26 cellular contexts compared by ENCODE assay signal in genomic region chr6:142300302-142300701, GRCh38. TPM values are rescaled to one million over a fixed set of nuclear protein-coding genes. Genes with fewer than 3 reads are reported as not detected.
A peak's percentile ranks its signal among the peaks of the same experiment; 100 is the strongest.
DNase-seq lines count a peak whose midpoint lies in the region; ATAC-seq, FAIRE-seq and TF ChIP-seq lines count a peak whose summit lies in the region.
"Had no signal": no experiment of that assay in that cellular context is flagged by ENCODE, and none has a peak within 500 bp of the region (broad histone marks: within the 10 kb centered on the region; RNA-seq: fewer than 3 reads in every experiment).

No MANE protein-coding gene starts in this region.

- POLR2A ChIA-PET in MCF 10A (lab: Yijun Ruan, JAX) (interaction anchor here (0.8 to 6.3 kb wide), 15 partner anchors 10 to 153 kb away, joined by 3 to 102 read pairs (median 11); partner anchors contain the start of genes NMBR and VTA1), Panc1 (lab: Charles Lee) (interaction anchor here (0.8 to 1.5 kb wide), 3 partner anchors 10 to 36 kb away, joined by 3 to 4 read pairs (median 4); no protein-coding TSS in a partner anchor)

- peak overlapping the region; percentile 87 for H3K4me3 Mint-ChIP-seq in MCF 10A (ENCODE audit: unreplicated experiment)
- no peak overlapping the region for H3K4me3 Mint-ChIP-seq in activated naive CD4-positive, alpha-beta T cell treated with anti-CD3 and anti-CD28 coated beads, Interleukin-2, amount 10 ng/mL, durations not matched to agents 7 days and 5 days

- TF ChIP-seq CTCF in MCF 10A (IDR thresholded peaks at IDR 0.05; ENCODE audit: unreplicated experiment) (no peak), breast epithelium (IDR thresholded peaks at IDR 0.05) (no peak), Panc1 (IDR thresholded peaks at IDR 0.05) (no peak), foreskin keratinocyte (conservative IDR thresholded peaks at IDR 0.05) (no peak), kidney (IDR thresholded peaks at IDR 0.05; ENCODE audit: borderline replicate concordance, extremely low read depth, insufficient read depth) (no peak), uterus (IDR thresholded peaks at IDR 0.05) (no peak)

- no peak for TF ChIP-seq POLR2A in breast epithelium (IDR thresholded peaks at IDR 0.05)
- no peak for TF ChIP-seq POLR2A in uterus (IDR thresholded peaks at IDR 0.05)

- H3K9ac ChIP-seq in kidney (ENCODE audit: low read length in 2 of 2) = no peak overlapping the region

- H3K4me3 ChIP-seq in breast epithelium = no peak overlapping the region
- H3K4me3 ChIP-seq in Panc1 (ENCODE audit: low read depth in 2 of 2, low read length in 2 of 2) = no peak overlapping the region; a peak in 1 of 4 replicates
- no peak overlapping the region for H3K4me3 ChIP-seq in thymus (ENCODE audit: low read length)
- no peak overlapping the region for H3K4me3 ChIP-seq in kidney (ENCODE audit: low read length in 2 of 2)
- no peak overlapping the region for H3K4me3 ChIP-seq in uterus
- H3K4me3 ChIP-seq: GM12878, K562 had no signal

- no peak for FAIRE-seq in kidney (lab: Jason Lieb, UNC)
- FAIRE-seq: GM12878, K562, TTC549 had no signal

- no peak for DNase-seq in MCF 10A (ENCODE audit: unreplicated experiment)
- no peak for DNase-seq in breast epithelium (ENCODE audit: low spot score in 2 of 2)
- DNase-seq in Panc1 (ENCODE audit: low read depth, low spot score) = no peak
- DNase-seq in foreskin keratinocyte = no peak
- DNase-seq in kidney = no peak
- no peak for DNase-seq in activated naive CD4-positive, alpha-beta T cell treated with anti-CD3 and anti-CD28 coated beads, Interleukin-2, amount 10 ng/mL, durations not matched to agents 7 days and 5 days
- DNase-seq in uterus = no peak
- DNase-seq: activated CD4-positive, alpha-beta memory T cell treated with anti-CD3 and anti-CD28 coated beads for 36 hours; DND-41; effector memory CD8-positive, alpha-beta T cell; glutamatergic neuron; naive B cell; NCI-H1436; NCI-H446; occipital lobe; OCI-M1; SHP77 treated with DMSO at 0.1 percent for 48 hours; stimulated activated CD4-positive, alpha-beta T cell treated with anti-CD3 and anti-CD28 coated beads, Interleukin-2, amount 100 ng/mL, for 24 hours had no signal

- H3K4me1 ChIP-seq in breast epithelium (no peaks in the 10 kb centered on the region), Panc1 (ENCODE audit: control insufficient read depth, insufficient read depth, low read length) (peaks cover 21% of the 10 kb centered on the region), foreskin keratinocyte (peaks cover 34% of the 10 kb centered on the region), thymus (ENCODE audit: control insufficient read depth, insufficient read depth, low read length) (peaks cover 4% of the 10 kb centered on the region), kidney (ENCODE audit: control insufficient read depth in 1 of 2, insufficient read depth in 1 of 2, low read depth in 1 of 2, low read length in 2 of 2) (no peaks in the 10 kb centered on the region), uterus (peaks cover 0 to 5% of the 10 kb centered on the region in 2 donors)
- H3K4me1 ChIP-seq: adrenal gland had no signal

- in situ Hi-C loops in Panc1 (cut with HindIII; ENCODE audit: low pct_unique_long_range_greater_than_20kb, low sequenced_read_pairs) = no loop called here

- CTCF ChIA-PET in MCF 10A (lab: Yijun Ruan, JAX) = interaction anchor here (0.6 to 2.3 kb wide), 12 partner anchors 8 to 162 kb away, joined by 3 to 13 read pairs (median 4); no protein-coding TSS in a partner anchor
- CTCF ChIA-PET in Panc1 (lab: Charles Lee) = interaction anchor here (0.7 to 1.4 kb wide), 3 partner anchors 24 to 144 kb away, joined by 4 to 6 read pairs (median 4); no protein-coding TSS in a partner anchor
- CTCF ChIA-PET in activated naive CD4-positive, alpha-beta T cell treated with anti-CD3 and anti-CD28 coated beads, Interleukin-2, amount 10 ng/mL, durations not matched to agents 7 days and 5 days (lab: Charles Lee) = interaction anchor here (0.9 to 1.2 kb wide), 3 partner anchors 14 to 87 kb away, joined by 3 read pairs; no protein-coding TSS in a partner anchor

- no peaks in the 10 kb centered on the region for H3K36me3 Mint-ChIP-seq in MCF 10A (ENCODE audit: insufficient read depth, unreplicated experiment)
- no peaks in the 10 kb centered on the region for H3K36me3 Mint-ChIP-seq in activated naive CD4-positive, alpha-beta T cell treated with anti-CD3 and anti-CD28 coated beads, Interleukin-2, amount 10 ng/mL, durations not matched to agents 7 days and 5 days
- H3K36me3 Mint-ChIP-seq: activated CD4-positive, alpha-beta memory T cell treated with anti-CD3 and anti-CD28 coated beads for 36 hours; naive B cell had no signal

- H3K9me3 Mint-ChIP-seq in MCF 10A (ENCODE audit: unreplicated experiment) = no peaks in the 10 kb centered on the region
- no peaks in the 10 kb centered on the region for H3K9me3 Mint-ChIP-seq in activated naive CD4-positive, alpha-beta T cell treated with anti-CD3 and anti-CD28 coated beads, Interleukin-2, amount 10 ng/mL, durations not matched to agents 7 days and 5 days
- H3K9me3 Mint-ChIP-seq: activated CD4-positive, alpha-beta memory T cell treated with anti-CD3 and anti-CD28 coated beads for 36 hours; effector memory CD8-positive, alpha-beta T cell; naive B cell had no signal

- H3K27me3 ChIP-seq in breast epithelium (no peaks in the 10 kb centered on the region), Panc1 (ENCODE audit: control insufficient read depth, insufficient read depth, low read length) (no peaks in the 10 kb centered on the region), foreskin keratinocyte (no peaks in the 10 kb centered on the region), thymus (ENCODE audit: control insufficient read depth, insufficient read depth) (peaks cover 5% of the 10 kb centered on the region), uterus (no peaks in the 10 kb centered on the region)

- WGBS in thymus = 95% methylated on average over 3 of the region's 3 CpGs

- H3K27ac Mint-ChIP-seq in MCF 10A (ENCODE audit: low read depth, unreplicated experiment) = no peak overlapping the region
- no peak overlapping the region for H3K27ac Mint-ChIP-seq in activated naive CD4-positive, alpha-beta T cell treated with anti-CD3 and anti-CD28 coated beads, Interleukin-2, amount 10 ng/mL, durations not matched to agents 7 days and 5 days
- H3K27ac Mint-ChIP-seq: activated CD4-positive, alpha-beta memory T cell treated with anti-CD3 and anti-CD28 coated beads for 36 hours; effector memory CD8-positive, alpha-beta T cell; H9; naive B cell had no signal

- intact Hi-C loops in MCF 10A (cut with micrococcal nuclease) (loop anchor here (2.0 kb wide), 1 partner anchor 154 kb away; the partner anchor contains the start of genes NMBR and VTA1), breast epithelium (cut with DNase I; ENCODE audit: low total_unique reads) (no loop called here), Panc1 (cut with micrococcal nuclease; ENCODE audit: unreplicated experiment) (loop anchor here (10.0 kb wide), 1 partner anchor 146 kb away; no protein-coding TSS in a partner anchor), kidney (cut with DNase I) (no loop called here), uterus (cut with DNase I; ENCODE audit: low total_unique reads) (no loop called here)

- H3K9me3 ChIP-seq in breast epithelium = no peaks in the 10 kb centered on the region
- H3K9me3 ChIP-seq in Panc1 (ENCODE audit: control insufficient read depth, insufficient read depth, low read depth, low read length) = no peaks in the 10 kb centered on the region; the same call in 1 of the 2 replicates
- peaks cover 1% of the 10 kb centered on the region for H3K9me3 ChIP-seq in thymus (ENCODE audit: control insufficient read depth)
- H3K9me3 ChIP-seq in kidney (ENCODE audit: control insufficient read depth in 1 of 2, low read length in 2 of 2) = no peaks in the 10 kb centered on the region
- no peaks in the 10 kb centered on the region for H3K9me3 ChIP-seq in uterus
- H3K9me3 ChIP-seq: adrenal gland had no signal

- ATAC-seq in Panc1 (no peak), foreskin keratinocyte (no peak)
- ATAC-seq: activated CD4-positive, CD25-positive, alpha-beta regulatory T cell treated with anti-CD3 and anti-CD28 coated beads, Interleukin-2, amount 50 U/mL, for 24 hours; effector memory CD8-positive, alpha-beta T cell; GM12878; K562 had no signal

- H3K36me3 ChIP-seq in breast epithelium = no peaks in the 10 kb centered on the region
- H3K36me3 ChIP-seq in Panc1 (ENCODE audit: control insufficient read depth, insufficient read depth, low read length) = peaks cover 4% of the 10 kb centered on the region; the same call in 1 of the 2 replicates
- no peaks in the 10 kb centered on the region for H3K36me3 ChIP-seq in thymus (ENCODE audit: control insufficient read depth, insufficient read depth)
- no peaks in the 10 kb centered on the region for H3K36me3 ChIP-seq in kidney (ENCODE audit: control insufficient read depth in 1 of 2, insufficient read depth in 2 of 2, low read length in 2 of 2)
- no peaks in the 10 kb centered on the region for H3K36me3 ChIP-seq in uterus
- H3K36me3 ChIP-seq: adrenal gland had no signal

- H3K27me3 Mint-ChIP-seq in MCF 10A (ENCODE audit: insufficient read depth, unreplicated experiment) = no peaks in the 10 kb centered on the region
- peaks cover 36% of the 10 kb centered on the region for H3K27me3 Mint-ChIP-seq in activated naive CD4-positive, alpha-beta T cell treated with anti-CD3 and anti-CD28 coated beads, Interleukin-2, amount 10 ng/mL, durations not matched to agents 7 days and 5 days

- H3K27ac ChIP-seq in breast epithelium = no peak overlapping the region
- peak overlapping the region; percentile 100 for H3K27ac ChIP-seq in Panc1 (ENCODE audit: low read length)
- peak overlapping the region; percentile 67 for H3K27ac ChIP-seq in foreskin keratinocyte
- peak overlapping the region; percentile 26 for H3K27ac ChIP-seq in thymus (ENCODE audit: low read depth)
- no peak overlapping the region for H3K27ac ChIP-seq in kidney (ENCODE audit: low read depth in 2 of 2, low read length in 2 of 2)
- no peak overlapping the region for H3K27ac ChIP-seq in uterus
- H3K27ac ChIP-seq: adrenal gland had no signal

- peaks cover 36% of the 10 kb centered on the region for H3K4me1 Mint-ChIP-seq in MCF 10A (ENCODE audit: insufficient read depth, unreplicated experiment)
- H3K4me1 Mint-ChIP-seq in activated naive CD4-positive, alpha-beta T cell treated with anti-CD3 and anti-CD28 coated beads, Interleukin-2, amount 10 ng/mL, durations not matched to agents 7 days and 5 days = peaks cover 13% of the 10 kb centered on the region

- BruUV-seq in MCF 10A (replicated peaks; lab: Mats Ljungman, UMichigan) (no TSS peak), Panc1 (replicated peaks; lab: Mats Ljungman, UMichigan) (no TSS peak)

RNA-seq across cellular contexts. Expression of gene ADGRG6, which starts 1.5 kb away (rescaled TPM):
- 28.8 and 44.2 TPM in 2 replicates for total RNA-seq in MCF 10A (2022)
- 10 to 100 TPM in 2 of 3 donors, 1 to 10 TPM in 1; 8.2 to 29.6 (median 28.5) TPM for total RNA-seq in breast epithelium
- total RNA-seq in Panc1 (2021; ENCODE audit: unreplicated experiment) = 259 TPM
- 87.8 TPM for polyA plus RNA-seq in Panc1 (2012; ENCODE audit: insufficient read length)
- 45.7 TPM in 2 replicates for total RNA-seq in foreskin keratinocyte
- polyA plus RNA-seq in foreskin keratinocyte = 5.7 and 7.1 TPM in 2 replicates
- polyA plus RNA-seq in thymus = 13.6 TPM
- 32.8 TPM for total RNA-seq in kidney
- polyA plus RNA-seq in kidney (ENCODE audit: insufficient read depth, low read depth, low replicate concordance) = 2.6 TPM
- total RNA-seq in uterus = 10 to 100 TPM in 2 of 4 donors, 1 to 10 TPM in 2; 3.6 to 23.8 (median 9.5) TPM
- total RNA-seq: T-helper 1 cell treated with Interleukin-12 subunit alpha and Interleukin-12 subunit beta and Interleukin-4 antibody, amounts not matched to agents 30 ng/mL and 1 ng/mL, for 36 hours had no signal

Comparison
In these comparisons a context has a peak if more than half of its experiments do, and no peak if none do; other contexts are left out.
1. intact Hi-C loops: an anchor here in MCF 10A (2.0 kb wide) and Panc1 (10.0 kb wide); none called in breast epithelium, kidney and uterus.
2. H3K27ac ChIP-seq: peak in Panc1 (single experiment), foreskin keratinocyte (single experiment) and thymus (single experiment); none in breast epithelium (0 of 2), kidney (0 of 2) and uterus (0 of 2).